7 cellular contexts compared by ENCODE assay signal in the genomic region with DNA sequence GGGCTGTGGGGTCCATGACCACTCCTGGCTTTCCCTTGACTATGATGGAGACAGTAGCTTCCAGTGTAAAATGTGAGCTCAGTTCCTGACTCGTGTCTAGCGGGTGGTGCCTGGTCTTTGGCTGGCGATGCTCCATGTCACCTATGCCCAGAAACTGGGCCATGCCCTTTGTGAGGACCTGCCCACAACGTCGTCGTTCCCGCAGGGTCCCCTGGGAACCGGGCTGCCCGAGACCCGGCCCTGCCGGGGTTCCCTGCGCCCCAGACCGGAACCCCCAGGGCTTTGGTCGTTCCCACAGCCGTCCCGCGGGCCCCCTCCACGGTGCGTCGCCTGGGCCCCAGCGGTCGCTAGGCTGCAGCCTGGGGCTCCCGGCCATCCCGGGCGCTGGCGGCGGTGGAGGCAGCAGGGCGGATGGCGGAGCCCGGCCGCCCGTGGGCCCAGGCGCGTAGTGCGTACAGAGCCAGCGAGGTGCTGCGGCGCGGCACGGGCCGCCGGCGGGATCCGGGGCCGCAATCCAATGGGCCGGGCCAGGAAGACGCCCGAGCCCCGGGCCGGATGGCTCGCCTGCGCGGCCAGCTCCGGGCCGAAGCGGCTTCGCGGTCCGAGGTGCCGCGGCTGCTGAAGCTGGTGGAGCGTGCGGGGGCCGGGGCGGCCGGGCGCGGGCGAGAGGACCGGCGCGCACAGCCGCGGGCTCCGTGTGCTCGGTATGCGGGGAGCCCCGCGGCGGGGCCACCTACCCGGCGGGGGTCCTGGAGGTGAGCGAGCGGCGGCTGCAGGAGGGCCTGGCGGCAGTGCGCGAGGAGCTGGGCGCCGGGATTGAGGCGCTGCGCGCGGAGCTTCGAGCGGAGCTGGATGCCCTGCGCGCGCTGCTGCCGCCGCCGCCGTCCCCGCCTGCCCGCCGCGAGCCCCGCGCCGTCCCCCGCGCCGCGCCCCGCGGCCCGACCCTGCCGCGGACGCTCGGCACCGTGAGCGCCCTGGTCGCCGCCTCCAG.
A peak's percentile ranks its signal among the peaks of the same experiment; 100 is the strongest.
DNase-seq lines count a peak whose midpoint lies in the region; ATAC-seq, FAIRE-seq and TF ChIP-seq lines count a peak whose summit lies in the region.
"Not testable (repeated sequence)": the region's sequence is repeated elsewhere in the genome, so short reads cannot be mapped to it uniquely, and the experiment has no call there.

No MANE protein-coding gene starts in this region.

- peak; percentile 46 for ATAC-seq in GM23338
- peak; percentile 14 to 21 for ATAC-seq in activated T-cell treated with anti-CD3 and anti-CD28 coated beads, Interleukin-2, amount 50 U/mL, for 4 hours
- ATAC-seq in left lobe of liver = peak; percentile 84
- peak in 1 of 2 donors; percentile 30 for ATAC-seq in stimulated activated naive B cell treated with anti-CD40 and anti-IgM and Interleukin-4, amounts not matched to agents 10 μg/mL and 1 μg/mL and 100 μg/mL, for 72 hours (replicated peaks)

- H3K9me2 ChIP-seq in GM23338 (ENCODE audit: insufficient read depth) = not testable (repeated sequence)

- H3K4me1 Mint-ChIP-seq in GM23338; activated T-cell treated with anti-CD3 and anti-CD28 coated beads, Interleukin-2, amount 50 U/mL, for 4 hours (ENCODE audit: low read depth); neural progenitor cell; stimulated activated naive B cell treated with anti-CD40 and anti-IgM and Interleukin-4, amounts not matched to agents 10 μg/mL and 1 μg/mL and 100 μg/mL, for 72 hours: not testable (repeated sequence)

- H3K27ac ChIP-seq in GM23338 (ENCODE audit: low read depth); H1 (ENCODE audit: low read depth, low read length); neural progenitor cell: not testable (repeated sequence)

- not testable (repeated sequence) for H2BK120ac ChIP-seq in H1 (replicated peaks; ENCODE audit: low read depth, low read length)

- H3K18ac ChIP-seq in H1 (ENCODE audit: extremely low read depth, low read length) = not testable (repeated sequence)

- TF ChIP-seq POLR2A in H1 (IDR thresholded peaks at IDR 0.05; ENCODE audit: control extremely low read depth in 1 of 2, low read depth in 2 of 2, low read length in 2 of 2) = not testable (repeated sequence)

- H3K4me2 ChIP-seq in GM23338 (peak overlapping the region; percentile 74), H1 (ENCODE audit: insufficient read depth in 1 of 2, low read depth in 2 of 2, low read length in 2 of 2) (peak overlapping the region in 1 of 2 experiments; percentile 59; a peak in 3 of 4 replicates), neural progenitor cell (peak overlapping the region; percentile 73)

- TF ChIP-seq EP300 in H1 (IDR thresholded peaks at IDR 0.05; ENCODE audit: borderline replicate concordance in 1 of 2, low read depth in 2 of 2, low read length in 2 of 2) = not testable (repeated sequence)

- H3K9ac ChIP-seq in H1 (replicated peaks in 1 of 4; ENCODE audit: extremely low read depth in 1 of 4, low read depth in 3 of 4, low read length in 3 of 4); neural progenitor cell: not testable (repeated sequence)

- not testable (repeated sequence) for H4K8ac ChIP-seq in H1 (ENCODE audit: extremely low read depth, insufficient read depth, low read length)

- DNase-seq in GM23338 (ENCODE audit: low spot score) (peak; percentile 58), NCI-H2171 (lab: John Stamatoyannopoulos, UW) (peak; percentile 10), H1 (ENCODE audit: low read depth in 1 of 2, low spot score in 2 of 2) (peak in 1 of 2 experiments; percentile 60), left lobe of liver (ENCODE audit: low spot score) (peak; percentile 68), neural progenitor cell (ENCODE audit: low spot score) (peak; percentile 56)
- DNase-seq in activated T-cell treated with anti-CD3 and anti-CD28 coated beads, Interleukin-2, amount 50 U/mL, for 4 hours; stimulated activated naive B cell treated with anti-CD40 and anti-IgM and Interleukin-4, amounts not matched to agents 10 μg/mL and 1 μg/mL and 100 μg/mL, for 72 hours: not testable (repeated sequence)

- H3K23me2 ChIP-seq in H1 (ENCODE audit: low read depth, low read length) = not testable (repeated sequence)

- H3K9me3 ChIP-seq in H1 (ENCODE audit: insufficient read depth in 2 of 2, low read depth in 1 of 2, low read length in 1 of 2); neural progenitor cell (ENCODE audit: low read depth): not testable (repeated sequence)

- not testable (repeated sequence) for H3K56ac ChIP-seq in H1 (replicated peaks; ENCODE audit: insufficient read length, low read depth, low read length)

- not testable (repeated sequence) for H2BK20ac ChIP-seq in H1 (ENCODE audit: low read length)

- not testable (repeated sequence) for H3K79me1 ChIP-seq in H1 (ENCODE audit: low read depth, low read length)

- not testable (repeated sequence) for H2BK12ac ChIP-seq in H1 (ENCODE audit: low read depth, low read length)

- 22% methylated on average over 25 of the region's 125 CpGs; no CpG with 5 or more reads in 1 of the 2 experiments for WGBS in H1 (ENCODE audit: extremely low coverage in 1 of 2, insufficient coverage in 1 of 2, insufficient read length in 1 of 2, insufficient replicate concordance in 2 of 2, low coverage in 1 of 2, low lambda C conversion rate in 2 of 2, missing lambda C conversion rate in 1 of 2), 2 experiments

- not testable (repeated sequence) for H2BK5ac ChIP-seq in H1 (ENCODE audit: low read depth, low read length)

- H4K91ac ChIP-seq in H1 (replicated peaks; ENCODE audit: insufficient read length, low read length) = not testable (repeated sequence)

- TF ChIP-seq RAD21 in H1 (IDR thresholded peaks at IDR 0.05 in 1 of 2, conservative IDR thresholded peaks at IDR 0.05 in 1 of 2; ENCODE audit: low read depth in 2 of 2, low read length in 2 of 2) = not testable (repeated sequence)

- peak overlapping the region; percentile 49; the same call in 1 of the 2 replicates for H3K4me3 ChIP-seq in GM23338
- H3K4me3 ChIP-seq in H1 (ENCODE audit: extremely low read depth in 1 of 4, insufficient read depth in 2 of 4, low read depth in 3 of 4, low read length in 4 of 4) = peak overlapping the region in 2 of 4 experiments; percentile 8 to 50; a peak in 2 of 8 replicates
- H3K4me3 ChIP-seq in neural progenitor cell = peak overlapping the region; percentile 40

- POLR2A ChIA-PET in H1 (lab: Charles Lee; ENCODE audit: partially characterized antibody) = not testable (repeated sequence)

- not testable (repeated sequence) for H3K36me3 Mint-ChIP-seq in GM23338 (ENCODE audit: low read depth); activated T-cell treated with anti-CD3 and anti-CD28 coated beads, Interleukin-2, amount 50 U/mL, for 4 hours (ENCODE audit: insufficient read depth); neural progenitor cell; stimulated activated naive B cell treated with anti-CD40 and anti-IgM and Interleukin-4, amounts not matched to agents 10 μg/mL and 1 μg/mL and 100 μg/mL, for 72 hours

- H3K79me2 ChIP-seq in GM23338 (replicated peaks; ENCODE audit: insufficient read depth); H1 (ENCODE audit: control insufficient read depth in 1 of 2, insufficient read depth in 2 of 2, low read length in 2 of 2); neural progenitor cell (ENCODE audit: low read depth): not testable (repeated sequence)

- not testable (repeated sequence) for H3K36me3 ChIP-seq in GM23338 (ENCODE audit: insufficient read depth); H1 (ENCODE audit: control insufficient read depth in 2 of 4, insufficient read depth in 4 of 4, low read length in 3 of 4); neural progenitor cell

- not testable (repeated sequence) for H3K4ac ChIP-seq in H1 (replicated peaks; ENCODE audit: insufficient read length, low read depth, low read length)

- H3K14ac ChIP-seq in H1 (ENCODE audit: insufficient read length) = not testable (repeated sequence)

- H3K4me1 ChIP-seq in GM23338 (ENCODE audit: insufficient read depth); H1 (replicated peaks in 1 of 4; ENCODE audit: control insufficient read depth in 3 of 4, insufficient read depth in 4 of 4, low read length in 3 of 4); neural progenitor cell: not testable (repeated sequence)

- not testable (repeated sequence) for H3F3A ChIP-seq in GM23338 (replicated peaks; ENCODE audit: low read depth); neural progenitor cell (ENCODE audit: low read depth)

- not testable (repeated sequence) for H3K23ac ChIP-seq in H1 (ENCODE audit: insufficient read length)

- not testable (repeated sequence) for H3K9me3 Mint-ChIP-seq in GM23338; activated T-cell treated with anti-CD3 and anti-CD28 coated beads, Interleukin-2, amount 50 U/mL, for 4 hours; neural progenitor cell; stimulated activated naive B cell treated with anti-CD40 and anti-IgM and Interleukin-4, amounts not matched to agents 10 μg/mL and 1 μg/mL and 100 μg/mL, for 72 hours

- H3K27me3 Mint-ChIP-seq in GM23338 (ENCODE audit: insufficient read depth, low read depth, poor library complexity) (peaks cover 43% of the 10 kb centered on the region), neural progenitor cell (ENCODE audit: insufficient read depth, low read depth) (peaks cover 26% of the 10 kb centered on the region)
- H3K27me3 Mint-ChIP-seq in activated T-cell treated with anti-CD3 and anti-CD28 coated beads, Interleukin-2, amount 50 U/mL, for 4 hours (ENCODE audit: low read depth) = peaks cover 28% of the 10 kb centered on the region
- peaks cover 28 to 40% of the 10 kb centered on the region in 2 donors for H3K27me3 Mint-ChIP-seq in stimulated activated naive B cell treated with anti-CD40 and anti-IgM and Interleukin-4, amounts not matched to agents 10 μg/mL and 1 μg/mL and 100 μg/mL, for 72 hours

- peaks cover 30% of the 10 kb centered on the region for H3K27me3 ChIP-seq in GM23338 (ENCODE audit: insufficient read depth)
- H3K27me3 ChIP-seq in H1 (replicated peaks in 1 of 4; ENCODE audit: control insufficient read depth in 3 of 4, extremely low read depth in 1 of 4, insufficient read depth in 3 of 4, low read length in 3 of 4) = peaks cover 10 to 26% (median 19%) of the 10 kb centered on the region in 4 experiments; a peak in 6 of 7 replicates
- H3K27me3 ChIP-seq in neural progenitor cell = peaks cover 48% of the 10 kb centered on the region

- H4K20me1 ChIP-seq in GM23338 (replicated peaks; ENCODE audit: insufficient read depth); H1 (replicated peaks in 1 of 2; ENCODE audit: control insufficient read depth in 1 of 2, insufficient read depth in 2 of 2, low read length in 2 of 2): not testable (repeated sequence)
- peaks cover 15% of the 10 kb centered on the region for H4K20me1 ChIP-seq in neural progenitor cell (ENCODE audit: low read depth)

- H2BK15ac ChIP-seq in H1 (ENCODE audit: low read length) = not testable (repeated sequence)

- not testable (repeated sequence) for H2AFZ ChIP-seq in GM23338; H1 (ENCODE audit: low read length)
- H2AFZ ChIP-seq in neural progenitor cell (replicated peaks) = peak overlapping the region; percentile 50

- not testable (repeated sequence) for H2AK5ac ChIP-seq in H1 (ENCODE audit: low read depth, low read length)

- H3K4me3 Mint-ChIP-seq in GM23338 (peak overlapping the region; percentile 38; the same call in 2 of the 3 replicates), neural progenitor cell (peak overlapping the region; percentile 70)
- H3K4me3 Mint-ChIP-seq in activated T-cell treated with anti-CD3 and anti-CD28 coated beads, Interleukin-2, amount 50 U/mL, for 4 hours = not testable (repeated sequence)
- H3K4me3 Mint-ChIP-seq in stimulated activated naive B cell treated with anti-CD40 and anti-IgM and Interleukin-4, amounts not matched to agents 10 μg/mL and 1 μg/mL and 100 μg/mL, for 72 hours = peak overlapping the region; percentile 21 to 26

- H4K5ac ChIP-seq in H1 (ENCODE audit: insufficient read length, low read depth, low read length) = not testable (repeated sequence)

- not testable (repeated sequence) for FAIRE-seq in H1 (lab: Jason Lieb, UNC)

- not testable (repeated sequence) for H3K27ac Mint-ChIP-seq in GM23338; neural progenitor cell; stimulated activated naive B cell treated with anti-CD40 and anti-IgM and Interleukin-4, amounts not matched to agents 10 μg/mL and 1 μg/mL and 100 μg/mL, for 72 hours

- not testable (repeated sequence) for TF ChIP-seq CTCF in GM23338 (conservative IDR thresholded peaks at IDR 0.05; ENCODE audit: low read depth in 2 of 2); H1 (IDR thresholded peaks at IDR 0.05; ENCODE audit: control extremely low read depth in 1 of 3, insufficient read depth in 1 of 3, low read depth in 1 of 3, low read length in 3 of 3); neural progenitor cell (IDR thresholded peaks at IDR 0.05)

- CTCF ChIA-PET in H1 (lab: Charles Lee; ENCODE audit: partially characterized antibody) = interaction anchor here (1.0 kb wide), 1 partner anchor 44 kb away, joined by 3 read pairs; no protein-coding TSS in a partner anchor
